Comparison of ENCODE assay signal across 7 cellular contexts in genomic region chr17:75822119-75822799, GRCh38. TPM values are rescaled to one million over a fixed set of nuclear protein-coding genes. Genes with fewer than 3 reads are reported as not detected.
DNase-seq lines count a peak whose midpoint lies in the region; ATAC-seq and TF ChIP-seq lines count a peak whose summit lies in the region.

No MANE protein-coding gene starts in this region.

- H3K27me3 Mint-ChIP-seq in activated naive CD8-positive, alpha-beta T cell treated with anti-CD3 and anti-CD28 coated beads, Interleukin-2, amount 10 ng/mL, durations not matched to agents 7 days and 5 days = no peaks in the 10 kb centered on the region

- H3K27ac ChIP-seq in HEK293 (ENCODE audit: extremely low read depth, low read depth, low read length) (0 out of 2 replicates have a peak overlapping the region, but pooled peaks have one; percentile 3), prostate gland (peak overlapping the region in 1 of 2 donors; percentile 14), esophagus squamous epithelium (no peak overlapping the region)

- H3K36me3 Mint-ChIP-seq in activated naive CD8-positive, alpha-beta T cell treated with anti-CD3 and anti-CD28 coated beads, Interleukin-2, amount 10 ng/mL, durations not matched to agents 7 days and 5 days = peaks cover 5% of the 10 kb centered on the region

- intact Hi-C loops in prostate gland (cut with DNase I) = no loop called here
- intact Hi-C loops in esophagus squamous epithelium (cut with DNase I) = loop anchor here (5.0 kb wide), 1 partner anchor 50 kb away; no protein-coding TSS in a partner anchor

- DNase-seq in NCI-H446 treated with DMSO at 0.1 percent for 48 hours (lab: John Stamatoyannopoulos, UW) (peak; percentile 63), prostate gland (ENCODE audit: low spot score) (peak; percentile 62), islet precursor cell (no peak), esophagus squamous epithelium (lab: John Stamatoyannopoulos, UW) (no peak)
- DNase-seq in activated naive CD8-positive, alpha-beta T cell treated with anti-CD3 and anti-CD28 coated beads, Interleukin-2, amount 10 ng/mL, durations not matched to agents 7 days and 5 days = no peak

- CTCF ChIA-PET in HEK293 (lab: Yijun Ruan, JAX) = interaction anchor here (0.9 to 1.4 kb wide), 2 partner anchors 23 to 39 kb away, joined by 4 read pairs; no protein-coding TSS in a partner anchor

- POLR2A ChIA-PET in HEK293 (lab: Yijun Ruan, JAX) = interaction anchor here (1.2 to 2.4 kb wide), 2 partner anchors 33 to 42 kb away, joined by 5 to 8 read pairs; partner anchors contain the start of gene WBP2
- POLR2A ChIA-PET in activated naive CD8-positive, alpha-beta T cell treated with anti-CD3 and anti-CD28 coated beads, Interleukin-2, amount 10 ng/mL, durations not matched to agents 7 days and 5 days (lab: Charles Lee) = interaction anchor here (0.6 to 11.0 kb wide), 14 partner anchors 11 to 69 kb away, joined by 3 to 121 read pairs (median 5); partner anchors contain the start of genes UNC13D, UNK and WBP2

- no peaks in the 10 kb centered on the region for H3K27me3 ChIP-seq in prostate gland (replicated peaks; ENCODE audit: insufficient read depth)
- no peaks in the 10 kb centered on the region for H3K27me3 ChIP-seq in esophagus squamous epithelium

- peaks cover 17% of the 10 kb centered on the region for H3K4me1 Mint-ChIP-seq in activated naive CD8-positive, alpha-beta T cell treated with anti-CD3 and anti-CD28 coated beads, Interleukin-2, amount 10 ng/mL, durations not matched to agents 7 days and 5 days

- no peaks in the 10 kb centered on the region for H3K4me1 ChIP-seq in HEK293 (ENCODE audit: control insufficient read depth, insufficient read depth, low read length)
- no peaks in the 10 kb centered on the region for H3K4me1 ChIP-seq in prostate gland (replicated peaks)
- H3K4me1 ChIP-seq in esophagus squamous epithelium = peaks cover 5 to 33% (median 7%) of the 10 kb centered on the region in 3 donors

- no peak overlapping the region for H3K4me3 Mint-ChIP-seq in activated naive CD8-positive, alpha-beta T cell treated with anti-CD3 and anti-CD28 coated beads, Interleukin-2, amount 10 ng/mL, durations not matched to agents 7 days and 5 days

- ATAC-seq in activated naive CD8-positive, alpha-beta T cell treated with anti-CD3 and anti-CD28 coated beads, Interleukin-2, amount 10 ng/mL, durations not matched to agents 7 days and 5 days (ENCODE audit: low read depth) = peak; percentile 50
- no peak for ATAC-seq in HG03280 (IDR thresholded peaks at IDR 0.05; ENCODE audit: unreplicated experiment)

- peaks cover 15 to 91% of the 10 kb centered on the region in 2 experiments for H3K36me3 ChIP-seq in HEK293 (ENCODE audit: control insufficient read depth in 2 of 2, insufficient read depth in 1 of 2, low read length in 2 of 2)
- H3K36me3 ChIP-seq in prostate gland = peaks cover 15 to 17% of the 10 kb centered on the region in 2 donors
- peaks cover 48 to 97% (median 51%) of the 10 kb centered on the region in 3 donors for H3K36me3 ChIP-seq in esophagus squamous epithelium

- TF ChIP-seq POLR2A in prostate gland (IDR thresholded peaks at IDR 0.05) = no peak
- TF ChIP-seq POLR2A in esophagus squamous epithelium (IDR thresholded peaks at IDR 0.05) = no peak

- H3K4me3 ChIP-seq in HEK293 (ENCODE audit: low read depth, low read length) (no peak overlapping the region), prostate gland (no peak overlapping the region), esophagus squamous epithelium (no peak overlapping the region)

- peak overlapping the region; percentile 87 for H3K27ac Mint-ChIP-seq in activated naive CD8-positive, alpha-beta T cell treated with anti-CD3 and anti-CD28 coated beads, Interleukin-2, amount 10 ng/mL, durations not matched to agents 7 days and 5 days

- no peaks in the 10 kb centered on the region for H3K9me3 ChIP-seq in HEK293 (ENCODE audit: control insufficient read depth, insufficient read depth, low read depth, low read length)
- H3K9me3 ChIP-seq in prostate gland = no peaks in the 10 kb centered on the region
- H3K9me3 ChIP-seq in esophagus squamous epithelium = no peaks in the 10 kb centered on the region

- WGBS in prostate gland = 41% methylated on average over 18 of the region's 18 CpGs
- 60 to 89% methylated on average over 1 to 3 of the region's 18 CpGs for WGBS in esophagus squamous epithelium, 2 donors

- no peaks in the 10 kb centered on the region for H3K9me3 Mint-ChIP-seq in activated naive CD8-positive, alpha-beta T cell treated with anti-CD3 and anti-CD28 coated beads, Interleukin-2, amount 10 ng/mL, durations not matched to agents 7 days and 5 days

- TF ChIP-seq CTCF in HEK293 (tag by site-specific recombination; IDR thresholded peaks at IDR 0.05) (no peak), prostate gland (IDR thresholded peaks at IDR 0.05) (no peak), esophagus squamous epithelium (IDR thresholded peaks at IDR 0.05) (no peak)

TF ChIP-seq in HEK293, 187 proteins besides CTCF, POLR2A, EP300 and RAD21:
- TF ChIP-seq ZNF416 (tag by site-specific recombination; IDR thresholded peaks at IDR 0.05) (no peak), ZFHX2 (tag by site-specific recombination; conservative IDR thresholded peaks at IDR 0.05) (peak; percentile 36; the same call in 1 of the 2 replicates), ZNF670 (tag by site-specific recombination; IDR thresholded peaks at IDR 0.05; ENCODE audit: low read depth) (no peak)

RNA-seq across cellular contexts. Expression of gene UNC13D, which starts 21.9 kb away (rescaled TPM):
- total RNA-seq in activated naive CD8-positive, alpha-beta T cell treated with anti-CD3 and anti-CD28 coated beads, Interleukin-2, amount 10 ng/mL, durations not matched to agents 7 days and 5 days = 100 to 1,000 TPM; 221 to 222 TPM
- total RNA-seq in prostate gland (10 to 100 TPM in 1 of 2 donors, 1 to 10 TPM in 1; 2.9 to 16.2 TPM), esophagus squamous epithelium (10 to 100 TPM; 16.5 to 21.5 (median 16.9) TPM)

RNA-seq across cellular contexts. Expression of gene WBP2, which starts 32.9 kb away (rescaled TPM):
- total RNA-seq in activated naive CD8-positive, alpha-beta T cell treated with anti-CD3 and anti-CD28 coated beads, Interleukin-2, amount 10 ng/mL, durations not matched to agents 7 days and 5 days = 100 to 1,000 TPM; 107 TPM
- total RNA-seq in prostate gland (100 to 1,000 TPM in 1 of 2 donors, 10 to 100 TPM in 1; 88.9 to 125 TPM), esophagus squamous epithelium (10 to 100 TPM; 24.9 to 44.2 (median 36.9) TPM)

RNA-seq across cellular contexts. Expression of gene UNK, which starts 37.7 kb away (rescaled TPM):
- 10 to 100 TPM; 37.4 to 39.8 TPM for total RNA-seq in activated naive CD8-positive, alpha-beta T cell treated with anti-CD3 and anti-CD28 coated beads, Interleukin-2, amount 10 ng/mL, durations not matched to agents 7 days and 5 days
- 10 to 100 TPM; 68.9 to 72.5 TPM for total RNA-seq in prostate gland
- total RNA-seq in esophagus squamous epithelium = 10 to 100 TPM; 14.8 to 27.3 (median 20.4) TPM

RNA-seq across cellular contexts. Expression of gene TRIM47, which starts 56.1 kb away (rescaled TPM):
- 10 to 100 TPM; 23.2 to 27.9 TPM for total RNA-seq in activated naive CD8-positive, alpha-beta T cell treated with anti-CD3 and anti-CD28 coated beads, Interleukin-2, amount 10 ng/mL, durations not matched to agents 7 days and 5 days
- total RNA-seq in prostate gland (10 to 100 TPM; 21.3 to 62.9 TPM), esophagus squamous epithelium (10 to 100 TPM; 19.5 to 33.4 (median 25.5) TPM)

RNA-seq across cellular contexts. Expression of gene GALK1, which starts 57.3 kb away (rescaled TPM):
- 10 to 100 TPM; 50.4 to 53.0 TPM for total RNA-seq in activated naive CD8-positive, alpha-beta T cell treated with anti-CD3 and anti-CD28 coated beads, Interleukin-2, amount 10 ng/mL, durations not matched to agents 7 days and 5 days
- 10 to 100 TPM; 28.1 to 28.5 TPM for total RNA-seq in prostate gland
- total RNA-seq in esophagus squamous epithelium = 10 to 100 TPM; 16.4 to 30.9 (median 20.2) TPM

Comparison
In these comparisons a context has a peak if more than half of its experiments do, and no peak if none do; other contexts are left out.
1. DNase-seq: peak in NCI-H446 treated with DMSO at 0.1 percent for 48 hours (single experiment) and prostate gland (single experiment); none in activated naive CD8-positive, alpha-beta T cell treated with anti-CD3 and anti-CD28 coated beads, Interleukin-2, amount 10 ng/mL, durations not matched to agents 7 days and 5 days (single experiment), islet precursor cell (single experiment) and esophagus squamous epithelium (single experiment).
2. RNA of gene UNC13D, which starts 21.9 kb away (total RNA-seq): 221 to 222 TPM in activated naive CD8-positive, alpha-beta T cell treated with anti-CD3 and anti-CD28 coated beads, Interleukin-2, amount 10 ng/mL, durations not matched to agents 7 days and 5 days; 16.5 to 21.5 TPM in esophagus squamous epithelium and 2.9 to 16.2 TPM in prostate gland; every median in the first group is over 4 times any median in the second.